ENCODE assay signal across 8 cellular contexts in genomic region chr4:188738290-188738689, GRCh38.
A peak's percentile ranks its signal among the peaks of the same experiment; 100 is the strongest.
DNase-seq lines count a peak whose midpoint lies in the region; ATAC-seq, FAIRE-seq and TF ChIP-seq lines count a peak whose summit lies in the region.
"Not testable (repeated sequence)": the region's sequence is repeated elsewhere in the genome, so short reads cannot be mapped to it uniquely, and the experiment has no call there.

No MANE protein-coding gene starts in this region.

- not testable (repeated sequence) for H3K4me1 ChIP-seq in heart left ventricle; mesodermal cell (ENCODE audit: control insufficient read depth, insufficient read depth, low read length, poor library complexity, severe bottlenecking)

- DNase-seq in Daoy (ENCODE audit: low read depth) (peak; percentile 4), NCI-H69 (lab: John Stamatoyannopoulos, UW) (peak; percentile 4)
- peak; percentile 5 for DNase-seq in activated CD4-positive, alpha-beta T cell treated with anti-CD3 and anti-CD28 coated beads for 48 hours
- DNase-seq in bronchial epithelial cell (ENCODE audit: low read depth); heart left ventricle: not testable (repeated sequence)
- peak; percentile 0 for DNase-seq in stimulated activated naive CD4-positive, alpha-beta T cell treated with Interleukin-2 at 50 U/mL for 16 hours (lab: John Stamatoyannopoulos, UW)

- not testable (repeated sequence) for TF ChIP-seq CTCF in bronchial epithelial cell (IDR thresholded peaks at IDR 0.05; ENCODE audit: insufficient read depth, low read length, severe bottlenecking); heart left ventricle (IDR thresholded peaks at IDR 0.05)

- WGBS in heart left ventricle, 4 donors, result 82 to 94% (median 87%) methylated on average over 20 to 24 of the region's 24 CpGs
- WGBS in mesodermal cell (ENCODE audit: insufficient coverage in 2 of 2), 2 experiments, result 95% methylated on average over 4 to 5 of the region's 24 CpGs

- H3K4me3 ChIP-seq in bronchial epithelial cell (ENCODE audit: low read depth, low read length), result peak overlapping the region; percentile 35
- peak overlapping the region in 10 of 12 donors; percentile 21 to 51 (median 40) for H3K4me3 ChIP-seq in heart left ventricle
- peak overlapping the region; percentile 25 for H3K4me3 ChIP-seq in mesodermal cell (ENCODE audit: extremely low read depth, insufficient read depth, low read length, poor library complexity, severe bottlenecking)

- not testable (repeated sequence) for H3K27me3 ChIP-seq in bronchial epithelial cell (ENCODE audit: control insufficient read depth, insufficient read depth, low read length); heart left ventricle

- ATAC-seq in HG03175 (IDR thresholded peaks at IDR 0.05; ENCODE audit: unreplicated experiment) (peak; percentile 50), heart left ventricle (peak in 1 of 4 donors; percentile 38)

- not testable (repeated sequence) for H3K36me3 ChIP-seq in bronchial epithelial cell (ENCODE audit: control insufficient read depth, insufficient read depth, low read length); heart left ventricle; mesodermal cell (ENCODE audit: control insufficient read depth, insufficient read depth, low read length)

- peak overlapping the region in 2 of 12 donors; percentile 57 to 63 for H3K27ac ChIP-seq in heart left ventricle
- not testable (repeated sequence) for H3K27ac ChIP-seq in mesodermal cell (ENCODE audit: low read depth, low read length, severe bottlenecking)

- FAIRE-seq in bronchial epithelial cell (lab: Jason Lieb, UNC), result not testable (repeated sequence)

- H3K9me3 ChIP-seq in heart left ventricle; mesodermal cell (ENCODE audit: control insufficient read depth, low read length): not testable (repeated sequence)

- intact Hi-C loops in heart left ventricle (cut with DNase I), result not testable (repeated sequence)

- not testable (repeated sequence) for TF ChIP-seq POLR2A in heart left ventricle (IDR thresholded peaks at IDR 0.05)
